In genomic region chr6:117484052-117484646, GRCh38 we compare ENCODE assay signal across 10 cellular contexts. TPM values are rescaled to one million over a fixed set of nuclear protein-coding genes. Genes with fewer than 3 reads are reported as not detected.
DNase-seq lines count a peak whose midpoint lies in the region; ATAC-seq, FAIRE-seq and TF ChIP-seq lines count a peak whose summit lies in the region.
"Had no signal": no experiment of that assay in that cellular context is flagged by ENCODE, and none has a peak within 500 bp of the region (broad histone marks: within the 10 kb centered on the region; RNA-seq: fewer than 3 reads in every experiment).

No MANE protein-coding gene starts in this region.

- H3K27me3 Mint-ChIP-seq in activated T-cell treated with anti-CD3 and anti-CD28 coated beads, Interleukin-2, amount 50 U/mL, for 4 hours (ENCODE audit: low read depth): peaks cover 47% of the 10 kb centered on the region
- H3K27me3 Mint-ChIP-seq in stimulated activated naive B cell treated with anti-CD40 and anti-IgM and Interleukin-4, amounts not matched to agents 10 μg/mL and 1 μg/mL and 100 μg/mL, for 72 hours: peaks cover 46 to 60% of the 10 kb centered on the region in 2 donors

- CTCF ChIA-PET in HepG2 (lab: Yijun Ruan, JAX; ENCODE audit: low intra/inter-chr PET ratio, low total read pairs): no interaction called here

- TF ChIP-seq EP300 in HepG2 (IDR thresholded peaks at IDR 0.05; ENCODE audit: low read depth in 2 of 2, low read length in 2 of 2) (no peak), HepG2 (CRISPR knock-in tag; IDR thresholded peaks at IDR 0.05; ENCODE audit: borderline replicate concordance) (no peak), tibial nerve (IDR thresholded peaks at IDR 0.05) (no peak)

- H3K27ac Mint-ChIP-seq in stimulated activated naive B cell treated with anti-CD40 and anti-IgM and Interleukin-4, amounts not matched to agents 10 μg/mL and 1 μg/mL and 100 μg/mL, for 72 hours: no peak overlapping the region

- intact Hi-C loops in ascending aorta (cut with DNase I) (loop anchor here (5.0 kb wide), 2 partner anchors 193 to 1063 kb away; partner anchors contain the start of genes NUS1 and PLN), HepG2 (cut with micrococcal nuclease; ENCODE audit: unreplicated experiment) (loop anchor here (10.0 kb wide), 1 partner anchor 1229 kb away; the partner anchor contains the start of gene TSPYL4)

- no peak for ATAC-seq in activated T-cell treated with anti-CD3 and anti-CD28 coated beads, Interleukin-2, amount 50 U/mL, for 4 hours
- ATAC-seq in HepG2: no peak
- ATAC-seq in stimulated activated naive B cell treated with anti-CD40 and anti-IgM and Interleukin-4, amounts not matched to agents 10 μg/mL and 1 μg/mL and 100 μg/mL, for 72 hours (replicated peaks): no peak

- H2AFZ ChIP-seq in HepG2 (ENCODE audit: low read length): no peak overlapping the region

- peak overlapping the region; percentile 99 for H3K4me2 ChIP-seq in HepG2 (ENCODE audit: low read depth, low read length)

- H3K4me3 ChIP-seq in ascending aorta (peak overlapping the region; percentile 70 to 83), HepG2 (replicated peaks in 1 of 3; ENCODE audit: insufficient read depth in 1 of 3, low read depth in 2 of 3, low read length in 3 of 3) (peak overlapping the region; percentile 86 to 92 (median 91)), tibial nerve (peak overlapping the region in 2 of 4 donors; percentile 70 to 84)

- TF ChIP-seq POLR2A in HepG2 (IDR thresholded peaks at IDR 0.05; ENCODE audit: insufficient read depth in 1 of 2, low read depth in 2 of 2, low read length in 2 of 2) (no peak), tibial nerve (IDR thresholded peaks at IDR 0.05) (no peak)

- no peaks in the 10 kb centered on the region for H3K9me3 Mint-ChIP-seq in activated T-cell treated with anti-CD3 and anti-CD28 coated beads, Interleukin-2, amount 50 U/mL, for 4 hours
- no peaks in the 10 kb centered on the region for H3K9me3 Mint-ChIP-seq in stimulated activated naive B cell treated with anti-CD40 and anti-IgM and Interleukin-4, amounts not matched to agents 10 μg/mL and 1 μg/mL and 100 μg/mL, for 72 hours

- TF ChIP-seq RAD21 in HepG2 (CRISPR knock-in tag; IDR thresholded peaks at IDR 0.05): no peak

- no peaks in the 10 kb centered on the region for H4K20me1 ChIP-seq in HepG2 (ENCODE audit: insufficient read depth, low read length)

- H3K9me3 ChIP-seq in ascending aorta (no peaks in the 10 kb centered on the region), HepG2 (ENCODE audit: low read length) (no peaks in the 10 kb centered on the region), tibial nerve (no peaks in the 10 kb centered on the region)

- H3K27ac ChIP-seq in ascending aorta (peak overlapping the region; percentile 87 to 91), HepG2 (ENCODE audit: extremely low read length, insufficient read depth, low read length) (peak overlapping the region; percentile 91), tibial nerve (peak overlapping the region in 3 of 4 donors; percentile 83 to 90 (median 83))

- peak overlapping the region; percentile 92 for H3K4me3 Mint-ChIP-seq in activated T-cell treated with anti-CD3 and anti-CD28 coated beads, Interleukin-2, amount 50 U/mL, for 4 hours
- no peak overlapping the region for H3K4me3 Mint-ChIP-seq in stimulated activated naive B cell treated with anti-CD40 and anti-IgM and Interleukin-4, amounts not matched to agents 10 μg/mL and 1 μg/mL and 100 μg/mL, for 72 hours

- H3K9ac ChIP-seq in HepG2 (ENCODE audit: insufficient read depth, low read depth, low read length): peak overlapping the region; percentile 88

- H3K4me1 Mint-ChIP-seq in activated T-cell treated with anti-CD3 and anti-CD28 coated beads, Interleukin-2, amount 50 U/mL, for 4 hours (ENCODE audit: low read depth): peaks cover 14% of the 10 kb centered on the region
- H3K4me1 Mint-ChIP-seq in stimulated activated naive B cell treated with anti-CD40 and anti-IgM and Interleukin-4, amounts not matched to agents 10 μg/mL and 1 μg/mL and 100 μg/mL, for 72 hours: peaks cover 13 to 22% of the 10 kb centered on the region in 2 donors

- H3K36me3 ChIP-seq in ascending aorta: no peaks in the 10 kb centered on the region
- H3K36me3 ChIP-seq in HepG2 (replicated peaks in 1 of 2; ENCODE audit: control insufficient read depth in 1 of 2, insufficient read depth in 2 of 2, low read length in 2 of 2): peaks cover 4 to 18% of the 10 kb centered on the region in 2 experiments; a peak in 2 of 5 replicates
- H3K36me3 ChIP-seq in tibial nerve: no peaks in the 10 kb centered on the region

- TF ChIP-seq CTCF in ascending aorta (IDR thresholded peaks at IDR 0.05) (no peak), HepG2 (CRISPR knock-in tag; IDR thresholded peaks at IDR 0.05) (no peak), tibial nerve (IDR thresholded peaks at IDR 0.05) (no peak)

- POLR2A ChIA-PET in HepG2 (lab: Yijun Ruan, JAX): interaction anchor here (0.8 to 2.6 kb wide), 9 partner anchors 7 to 74 kb away, joined by 3 to 19 read pairs (median 6); no protein-coding TSS in a partner anchor

- H3K27me3 ChIP-seq in ascending aorta (no peaks in the 10 kb centered on the region), HepG2 (ENCODE audit: control insufficient read depth in 1 of 2, insufficient read depth in 2 of 2, low read length in 2 of 2) (no peaks in the 10 kb centered on the region; a peak in 1 of 5 replicates), tibial nerve (no peaks in the 10 kb centered on the region)

- in situ Hi-C loops in HepG2 (cut with HindIII; ENCODE audit: extremely low pct_ligation_motif_present, low pct_unique_long_range_greater_than_20kb): loop anchor here (5.0 kb wide), 1 partner anchor 63 kb away; no protein-coding TSS in a partner anchor

- WGBS in HepG2 (ENCODE audit: low lambda C conversion rate): 37% methylated on average over 8 of the region's 8 CpGs
- WGBS in tibial nerve, 2 donors: 81 to 82% methylated on average over 8 of the region's 8 CpGs

- no TSS peak for BruUV-seq in HepG2 (replicated peaks; lab: Mats Ljungman, UMichigan)

- no peak for DNase-seq in activated T-cell treated with anti-CD3 and anti-CD28 coated beads, Interleukin-2, amount 50 U/mL, for 4 hours
- no peak for DNase-seq in activated T-cell treated with anti-CD3 and anti-CD28 coated beads for 4 hours
- no peak for DNase-seq in ascending aorta (ENCODE audit: low spot score in 2 of 2)
- DNase-seq in HepG2 (ENCODE audit: low spot score): no peak
- no peak for DNase-seq in tibial nerve (ENCODE audit: low spot score in 2 of 2)
- DNase-seq in stimulated activated naive B cell treated with anti-CD40 and anti-IgM and Interleukin-4, amounts not matched to agents 10 μg/mL and 1 μg/mL and 100 μg/mL, for 72 hours: no peak
- no peak for DNase-seq in HPDE6-E6E7 (ENCODE audit: extremely low spot score)
- no peak for DNase-seq in NCI-H1930 (lab: John Stamatoyannopoulos, UW)
- DNase-seq: activated CD4-positive, alpha-beta T cell treated with anti-CD3 and anti-CD28 coated beads for 1 hour; NCI-H1092 had no signal

- H3K4me1 ChIP-seq in ascending aorta (peaks cover 4 to 7% of the 10 kb centered on the region in 2 donors), HepG2 (ENCODE audit: insufficient read depth, low read length) (peaks cover 65% of the 10 kb centered on the region), tibial nerve (peaks cover 0 to 26% (median 7%) of the 10 kb centered on the region in 4 donors)

- peaks cover 2% of the 10 kb centered on the region for H3K36me3 Mint-ChIP-seq in activated T-cell treated with anti-CD3 and anti-CD28 coated beads, Interleukin-2, amount 50 U/mL, for 4 hours (ENCODE audit: insufficient read depth)
- H3K36me3 Mint-ChIP-seq in stimulated activated naive B cell treated with anti-CD40 and anti-IgM and Interleukin-4, amounts not matched to agents 10 μg/mL and 1 μg/mL and 100 μg/mL, for 72 hours: no peaks in the 10 kb centered on the region

- peaks cover 58% of the 10 kb centered on the region for H3K79me2 ChIP-seq in HepG2 (ENCODE audit: insufficient read depth, low read length)

- no peak for FAIRE-seq in HepG2 (lab: Jason Lieb, UNC)

RNA-seq across cellular contexts. Expression of gene DCBLD1, which starts 1.7 kb away (rescaled TPM):
- total RNA-seq in activated T-cell treated with anti-CD3 and anti-CD28 coated beads, Interleukin-2, amount 50 U/mL, for 4 hours: 1 to 10 TPM; 1.5 to 1.9 (median 1.5) TPM
- total RNA-seq in ascending aorta (0.85 TPM), HepG2 (2016; rRNA removed; fragmentation: Illumina TruSeq; extraction: Trizol) (26.0 and 41.5 TPM in 2 replicates), tibial nerve (10 to 100 TPM in 2 of 4 donors, 1 to 10 TPM in 2; 6.9 to 13.2 (median 10.0) TPM)
- 23.2 and 25.3 TPM in 2 replicates for total RNA-seq in HepG2 (2016; cell fraction: cytosol; rRNA removed; fragmentation: Illumina TruSeq; extraction: Trizol; ENCODE audit: low read depth)
- total RNA-seq in HepG2 (2016; cell fraction: insoluble cytoplasmic fraction; rRNA removed; fragmentation: Illumina TruSeq; extraction: Trizol): 20.4 and 37.6 TPM in 2 replicates
- total RNA-seq in HepG2 (2016; cell fraction: membrane; rRNA removed; fragmentation: Illumina TruSeq; extraction: Trizol): 25.3 and 27.7 TPM in 2 replicates
- total RNA-seq in HepG2 (2016; cell fraction: nucleus; rRNA removed; fragmentation: Illumina TruSeq; extraction: Trizol): 42.3 and 54.4 TPM in 2 replicates
- polyA plus RNA-seq in HepG2 (2011; rRNA removed): 17.5 and 23.2 TPM in 2 replicates
- 15.5 and 17.2 TPM in 2 replicates for polyA plus RNA-seq in HepG2 (2011; cell fraction: cytosol; rRNA removed)
- 27.8 and 35.0 TPM in 2 replicates for polyA plus RNA-seq in HepG2 (2011; cell fraction: nucleus; rRNA removed)
- polyA plus RNA-seq in HepG2 (2012): 16.7 and 19.0 TPM in 2 replicates
- 6.6 TPM in 2 replicates for polyA plus RNA-seq in HepG2 (2016; cell fraction: cytosol; fragmentation: Illumina TruSeq; extraction: Trizol; ENCODE audit: low read depth)
- 17.6 TPM in 2 replicates for polyA plus RNA-seq in HepG2 (2016; cell fraction: insoluble cytoplasmic fraction; fragmentation: Illumina TruSeq; extraction: Trizol; ENCODE audit: low read depth)
- 12.8 and 13.8 TPM in 2 replicates for polyA plus RNA-seq in HepG2 (2016; cell fraction: membrane; fragmentation: Illumina TruSeq; extraction: Trizol; ENCODE audit: low read depth)
- 82.1 and 89.2 TPM in 2 replicates for polyA plus RNA-seq in HepG2 (2016; cell fraction: nucleus; fragmentation: Illumina TruSeq; extraction: Trizol; ENCODE audit: insufficient read depth, low read depth)
- polyA minus RNA-seq in HepG2 (2011; rRNA and poly(A)+ RNA removed; ENCODE audit: low replicate concordance): 3.6 and 20.0 TPM in 2 replicates
- 18.9 and 22.3 TPM in 2 replicates for polyA minus RNA-seq in HepG2 (2011; cell fraction: cytosol; rRNA and poly(A)+ RNA removed)
- polyA minus RNA-seq in HepG2 (2011; cell fraction: nucleus; rRNA and poly(A)+ RNA removed): 44.4 and 61.2 TPM in 2 replicates

RNA-seq across cellular contexts. Expression of gene ROS1, which starts 58.4 kb away (rescaled TPM):
- total RNA-seq in activated T-cell treated with anti-CD3 and anti-CD28 coated beads, Interleukin-2, amount 50 U/mL, for 4 hours: under 1 TPM in 2 of 3 donors, not detected in 1; 0.03 TPM
- total RNA-seq in ascending aorta: not detected
- total RNA-seq in HepG2 (2016; rRNA removed; fragmentation: Illumina TruSeq; extraction: Trizol): not detected in 2 replicates
- total RNA-seq in HepG2 (2016; cell fraction: cytosol; rRNA removed; fragmentation: Illumina TruSeq; extraction: Trizol; ENCODE audit: low read depth): not detected in 2 replicates
- total RNA-seq in HepG2 (2016; cell fraction: insoluble cytoplasmic fraction; rRNA removed; fragmentation: Illumina TruSeq; extraction: Trizol): 0.02 TPM in 1 of 2 replicates, not detected in the other
- not detected in 2 replicates for total RNA-seq in HepG2 (2016; cell fraction: membrane; rRNA removed; fragmentation: Illumina TruSeq; extraction: Trizol)
- not detected in 2 replicates for total RNA-seq in HepG2 (2016; cell fraction: nucleus; rRNA removed; fragmentation: Illumina TruSeq; extraction: Trizol)
- polyA plus RNA-seq in HepG2 (2011; rRNA removed): not detected in 2 replicates
- not detected in 2 replicates for polyA plus RNA-seq in HepG2 (2011; cell fraction: cytosol; rRNA removed)
- 0.02 TPM in 1 of 2 replicates, not detected in the other for polyA plus RNA-seq in HepG2 (2011; cell fraction: nucleus; rRNA removed)
- not detected in 2 replicates for polyA plus RNA-seq in HepG2 (2012)
- not detected in 2 replicates for polyA plus RNA-seq in HepG2 (2016; cell fraction: cytosol; fragmentation: Illumina TruSeq; extraction: Trizol; ENCODE audit: low read depth)
- polyA plus RNA-seq in HepG2 (2016; cell fraction: insoluble cytoplasmic fraction; fragmentation: Illumina TruSeq; extraction: Trizol; ENCODE audit: low read depth): not detected in 2 replicates
- polyA plus RNA-seq in HepG2 (2016; cell fraction: membrane; fragmentation: Illumina TruSeq; extraction: Trizol; ENCODE audit: low read depth): not detected in 2 replicates
- not detected in 2 replicates for polyA plus RNA-seq in HepG2 (2016; cell fraction: nucleus; fragmentation: Illumina TruSeq; extraction: Trizol; ENCODE audit: insufficient read depth, low read depth)
- polyA minus RNA-seq in HepG2 (2011; rRNA and poly(A)+ RNA removed; ENCODE audit: low replicate concordance): not detected in 2 replicates
- not detected in 2 replicates for polyA minus RNA-seq in HepG2 (2011; cell fraction: cytosol; rRNA and poly(A)+ RNA removed)
- polyA minus RNA-seq in HepG2 (2011; cell fraction: nucleus; rRNA and poly(A)+ RNA removed): under 0.01 TPM in 1 of 2 replicates, not detected in the other
- total RNA-seq in tibial nerve: not detected
